In genomic region chr7:144130730-144131129, GRCh38 we compare ENCODE assay signal across 36 cellular contexts. TPM values are rescaled to one million over a fixed set of nuclear protein-coding genes. Genes with fewer than 3 reads are reported as not detected.
"Had no signal": no experiment of that assay in that cellular context is flagged by ENCODE, and none has a peak within 500 bp of the region (broad histone marks: within the 10 kb centered on the region; RNA-seq: fewer than 3 reads in every experiment).

No MANE protein-coding gene starts in this region.

- H3K4me1 ChIP-seq: ascending aorta had no signal

- ATAC-seq: activated CD4-positive, alpha-beta T cell treated with anti-CD3 and anti-CD28 coated beads for 36 hours; activated CD4-positive, CD25-positive, alpha-beta regulatory T cell treated with anti-CD3 and anti-CD28 coated beads, Interleukin-2, amount 50 U/mL, for 24 hours; activated CD8-positive, alpha-beta memory T cell treated with anti-CD3 and anti-CD28 coated beads, Interleukin-2, amount 10 ng/mL, durations not matched to agents 7 days and 5 days; activated CD8-positive, alpha-beta T cell treated with anti-CD3 and anti-CD28 coated beads, Interleukin-2, amount 10 ng/mL, durations not matched to agents 7 days and 5 days; activated naive CD8-positive, alpha-beta T cell treated with anti-CD3 and anti-CD28 coated beads, Interleukin-2, amount 50 U/mL, for 24 hours; WTC11 had no signal

- H3K27me3 ChIP-seq: ascending aorta, cardiac muscle cell had no signal

- H3K9me3 ChIP-seq: ascending aorta had no signal

- H3K36me3 ChIP-seq: ascending aorta, cardiac muscle cell, WERI-Rb-1 had no signal

- DNase-seq: activated CD4-positive, alpha-beta memory T cell treated with anti-CD3 and anti-CD28 coated beads, Interleukin-2, amount 10 ng/mL, durations not matched to agents 7 days and 5 days; activated CD4-positive, alpha-beta T cell treated with anti-CD3 and anti-CD28 coated beads for 1 hour; activated CD4-positive, alpha-beta T cell treated with anti-CD3 and anti-CD28 coated beads for 36 hours; activated CD4-positive, alpha-beta T cell treated with anti-CD3 and anti-CD28 coated beads for 48 hours; activated CD4-positive, alpha-beta T cell treated with anti-CD3 and anti-CD28 coated beads, Interleukin-2, amount 10 ng/mL, durations not matched to agents 7 days and 5 days; activated CD4-positive, alpha-beta T cell treated with anti-CD3 and anti-CD28 coated beads, Interleukin-2, amount 50 U/mL, for 48 hours; activated CD4-positive, CD25-positive, alpha-beta regulatory T cell; activated CD8-positive, alpha-beta memory T cell treated with anti-CD3 and anti-CD28 coated beads for 24 hours; activated CD8-positive, alpha-beta memory T cell treated with anti-CD3 and anti-CD28 coated beads, Interleukin-2, amount 10 ng/mL, durations not matched to agents 7 days and 5 days; activated CD8-positive, alpha-beta memory T cell treated with anti-CD3 and anti-CD28 coated beads, Interleukin-2, amount 50 U/mL, for 48 hours; activated CD8-positive, alpha-beta T cell treated with anti-CD3 and anti-CD28 coated beads, Interleukin-2, amount 10 ng/mL, durations not matched to agents 7 days and 5 days; activated effector memory CD4-positive, alpha-beta T cell treated with Interleukin-2 at 50 U/mL for 16 hours; activated gamma-delta T cell; activated naive CD4-positive, alpha-beta T cell treated with anti-CD3 and anti-CD28 coated beads, Interleukin-2, amount 10 ng/mL, durations not matched to agents 7 days and 5 days; activated naive CD4-positive, alpha-beta T cell treated with Interleukin-2 at 50 U/mL for 16 hours; activated naive CD8-positive, alpha-beta T cell treated with anti-CD3 and anti-CD28 coated beads, Interleukin-2, amount 10 ng/mL, durations not matched to agents 7 days and 5 days; activated naive CD8-positive, alpha-beta T cell treated with anti-CD3 and anti-CD28 coated beads, Interleukin-2, amount 50 U/mL, for 24 hours; activated T-cell treated with anti-CD3 and anti-CD28 coated beads, Interleukin-2, amount 50 U/mL, for 24 hours; activated T-cell treated with anti-CD3 and anti-CD28 coated beads, Interleukin-2, amount 50 U/mL, for 48 hours; amygdala; anterior cingulate cortex; caudate nucleus; cerebellar nuclear complex; T-helper 1 cell; T-helper 2 cell; T-helper 9 cell; WERI-Rb-1 had no signal

- H3K27ac ChIP-seq: ascending aorta, cardiac muscle cell, WERI-Rb-1 had no signal

- H3K4me3 ChIP-seq: ascending aorta, cardiac muscle cell had no signal

- FAIRE-seq: bronchial epithelial cell, TTC549 had no signal

RNA-seq across cellular contexts. Expression of gene OR2A14, which starts 7.8 kb away (rescaled TPM):
- total RNA-seq: activated CD4-positive, alpha-beta memory T cell treated with anti-CD3 and anti-CD28 coated beads, Interleukin-2, amount 10 ng/mL, durations not matched to agents 7 days and 5 days; activated CD4-positive, alpha-beta T cell treated with anti-CD3 and anti-CD28 coated beads for 36 hours; activated CD4-positive, alpha-beta T cell treated with anti-CD3 and anti-CD28 coated beads, Interleukin-2, amount 10 ng/mL, durations not matched to agents 7 days and 5 days; activated CD8-positive, alpha-beta memory T cell treated with anti-CD3 and anti-CD28 coated beads, Interleukin-2, amount 10 ng/mL, durations not matched to agents 7 days and 5 days; activated CD8-positive, alpha-beta T cell treated with anti-CD3 and anti-CD28 coated beads, Interleukin-2, amount 10 ng/mL, durations not matched to agents 7 days and 5 days; activated naive CD8-positive, alpha-beta T cell treated with anti-CD3 and anti-CD28 coated beads, Interleukin-2, amount 10 ng/mL, durations not matched to agents 7 days and 5 days; activated T-helper 2 cell treated with anti-CD3 and anti-CD28 coated beads, Interferon-gamma antibody, Interleukin-2, Interleukin-4, amounts not matched to agents 10 μg/mL and 5 μg/mL and 100 μg/mL, durations not matched to agents 14 hours and 24 hours and 36 hours; ascending aorta; bronchial epithelial cell; cardiac muscle cell; chondrocyte; WTC11 had no signal
- polyA plus RNA-seq: adipose tissue, cardiac muscle cell had no signal

RNA-seq across cellular contexts. Expression of gene OR2A2, which starts 21.3 kb away (rescaled TPM):
- total RNA-seq: activated CD4-positive, alpha-beta memory T cell treated with anti-CD3 and anti-CD28 coated beads, Interleukin-2, amount 10 ng/mL, durations not matched to agents 7 days and 5 days; activated CD4-positive, alpha-beta T cell treated with anti-CD3 and anti-CD28 coated beads for 36 hours; activated CD4-positive, alpha-beta T cell treated with anti-CD3 and anti-CD28 coated beads, Interleukin-2, amount 10 ng/mL, durations not matched to agents 7 days and 5 days; activated CD8-positive, alpha-beta memory T cell treated with anti-CD3 and anti-CD28 coated beads, Interleukin-2, amount 10 ng/mL, durations not matched to agents 7 days and 5 days; activated CD8-positive, alpha-beta T cell treated with anti-CD3 and anti-CD28 coated beads, Interleukin-2, amount 10 ng/mL, durations not matched to agents 7 days and 5 days; activated naive CD8-positive, alpha-beta T cell treated with anti-CD3 and anti-CD28 coated beads, Interleukin-2, amount 10 ng/mL, durations not matched to agents 7 days and 5 days; activated T-helper 2 cell treated with anti-CD3 and anti-CD28 coated beads, Interferon-gamma antibody, Interleukin-2, Interleukin-4, amounts not matched to agents 10 μg/mL and 5 μg/mL and 100 μg/mL, durations not matched to agents 14 hours and 24 hours and 36 hours; ascending aorta; bronchial epithelial cell; cardiac muscle cell; chondrocyte; WTC11 had no signal
- polyA plus RNA-seq: adipose tissue, cardiac muscle cell had no signal

RNA-seq across cellular contexts. Expression of gene OR2A12, which starts 44.7 kb away (rescaled TPM):
- total RNA-seq: activated CD4-positive, alpha-beta memory T cell treated with anti-CD3 and anti-CD28 coated beads, Interleukin-2, amount 10 ng/mL, durations not matched to agents 7 days and 5 days; activated CD4-positive, alpha-beta T cell treated with anti-CD3 and anti-CD28 coated beads for 36 hours; activated CD4-positive, alpha-beta T cell treated with anti-CD3 and anti-CD28 coated beads, Interleukin-2, amount 10 ng/mL, durations not matched to agents 7 days and 5 days; activated CD8-positive, alpha-beta memory T cell treated with anti-CD3 and anti-CD28 coated beads, Interleukin-2, amount 10 ng/mL, durations not matched to agents 7 days and 5 days; activated CD8-positive, alpha-beta T cell treated with anti-CD3 and anti-CD28 coated beads, Interleukin-2, amount 10 ng/mL, durations not matched to agents 7 days and 5 days; activated naive CD8-positive, alpha-beta T cell treated with anti-CD3 and anti-CD28 coated beads, Interleukin-2, amount 10 ng/mL, durations not matched to agents 7 days and 5 days; activated T-helper 2 cell treated with anti-CD3 and anti-CD28 coated beads, Interferon-gamma antibody, Interleukin-2, Interleukin-4, amounts not matched to agents 10 μg/mL and 5 μg/mL and 100 μg/mL, durations not matched to agents 14 hours and 24 hours and 36 hours; ascending aorta; bronchial epithelial cell; cardiac muscle cell; chondrocyte; WTC11 had no signal
- polyA plus RNA-seq: adipose tissue, cardiac muscle cell had no signal

RNA-seq across cellular contexts. Expression of gene CTAGE4, which starts 52.5 kb away (rescaled TPM):
- total RNA-seq: ascending aorta, cardiac muscle cell had no signal
- polyA plus RNA-seq: cardiac muscle cell had no signal
